ENCODE assay signal across 1 cellular context in the genomic region with DNA sequence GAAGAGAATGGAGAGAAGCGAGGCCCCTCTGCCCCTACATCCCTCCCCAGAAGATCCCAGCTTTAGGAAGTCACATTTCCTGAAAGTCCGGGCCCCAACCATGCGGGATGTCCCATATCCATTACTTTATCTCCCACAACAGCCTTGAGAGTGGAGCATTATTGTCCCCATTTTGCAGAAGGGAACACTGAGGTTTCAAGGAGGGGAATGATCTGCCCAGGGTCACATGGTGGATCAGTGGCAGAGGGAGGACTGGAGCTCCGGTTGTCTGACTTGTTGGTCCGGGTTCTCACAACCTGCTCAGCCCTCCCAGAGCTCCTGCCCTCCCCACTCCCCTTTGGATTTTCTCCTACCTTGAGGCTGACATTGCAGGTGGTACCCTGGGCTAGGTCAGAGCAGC.
TF ChIP-seq lines count a peak whose summit lies in the region.

No MANE protein-coding gene starts in this region.

TF ChIP-seq in K562, 482 proteins besides CTCF, POLR2A, EP300 and RAD21:
- TF ChIP-seq CBFA2T2 (conservative IDR thresholded peaks at IDR 0.05) = no peak
- TF ChIP-seq ADNP (tag; IDR thresholded peaks at IDR 0.05) = peak; percentile 85
- no peak for TF ChIP-seq EGR1 (conservative IDR thresholded peaks at IDR 0.05)
- no peak for TF ChIP-seq ZNF239 (CRISPR knock-in tag; IDR thresholded peaks at IDR 0.05)
- TF ChIP-seq CCNT2 (IDR thresholded peaks at IDR 0.05; ENCODE audit: borderline replicate concordance, extremely low read depth, insufficient read length, low read depth, low read length) = no peak
- TF ChIP-seq, protein P1, sequence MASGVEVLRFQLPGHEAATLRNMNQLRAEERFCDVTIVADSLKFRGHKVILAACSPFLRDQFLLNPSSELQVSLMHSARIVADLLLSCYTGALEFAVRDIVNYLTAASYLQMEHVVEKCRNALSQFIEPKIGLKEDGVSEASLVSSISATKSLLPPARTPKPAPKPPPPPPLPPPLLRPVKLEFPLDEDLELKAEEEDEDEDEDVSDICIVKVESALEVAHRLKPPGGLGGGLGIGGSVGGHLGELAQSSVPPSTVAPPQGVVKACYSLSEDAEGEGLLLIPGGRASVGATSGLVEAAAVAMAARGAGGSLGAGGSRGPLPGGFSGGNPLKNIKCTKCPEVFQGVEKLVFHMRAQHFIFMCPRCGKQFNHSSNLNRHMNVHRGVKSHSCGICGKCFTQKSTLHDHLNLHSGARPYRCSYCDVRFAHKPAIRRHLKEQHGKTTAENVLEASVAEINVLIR (CRISPR knock-in tag; IDR thresholded peaks at IDR 0.05) = no peak
- no peak for TF ChIP-seq KLF13 (tag; IDR thresholded peaks at IDR 0.05; ENCODE audit: borderline replicate concordance, low read depth)
- TF ChIP-seq CBX1 (IDR thresholded peaks at IDR 0.05; ENCODE audit: low read depth) = peak; percentile 34; the same call in 1 of the 2 replicates
- no peak for TF ChIP-seq ZBTB17 (CRISPR knock-in tag; IDR thresholded peaks at IDR 0.05)
- TF ChIP-seq, protein P2, sequence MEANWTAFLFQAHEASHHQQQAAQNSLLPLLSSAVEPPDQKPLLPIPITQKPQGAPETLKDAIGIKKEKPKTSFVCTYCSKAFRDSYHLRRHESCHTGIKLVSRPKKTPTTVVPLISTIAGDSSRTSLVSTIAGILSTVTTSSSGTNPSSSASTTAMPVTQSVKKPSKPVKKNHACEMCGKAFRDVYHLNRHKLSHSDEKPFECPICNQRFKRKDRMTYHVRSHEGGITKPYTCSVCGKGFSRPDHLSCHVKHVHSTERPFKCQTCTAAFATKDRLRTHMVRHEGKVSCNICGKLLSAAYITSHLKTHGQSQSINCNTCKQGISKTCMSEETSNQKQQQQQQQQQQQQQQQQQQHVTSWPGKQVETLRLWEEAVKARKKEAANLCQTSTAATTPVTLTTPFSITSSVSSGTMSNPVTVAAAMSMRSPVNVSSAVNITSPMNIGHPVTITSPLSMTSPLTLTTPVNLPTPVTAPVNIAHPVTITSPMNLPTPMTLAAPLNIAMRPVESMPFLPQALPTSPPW (CRISPR knock-in tag; IDR thresholded peaks at IDR 0.05) = no peak
- TF ChIP-seq, protein P3, sequence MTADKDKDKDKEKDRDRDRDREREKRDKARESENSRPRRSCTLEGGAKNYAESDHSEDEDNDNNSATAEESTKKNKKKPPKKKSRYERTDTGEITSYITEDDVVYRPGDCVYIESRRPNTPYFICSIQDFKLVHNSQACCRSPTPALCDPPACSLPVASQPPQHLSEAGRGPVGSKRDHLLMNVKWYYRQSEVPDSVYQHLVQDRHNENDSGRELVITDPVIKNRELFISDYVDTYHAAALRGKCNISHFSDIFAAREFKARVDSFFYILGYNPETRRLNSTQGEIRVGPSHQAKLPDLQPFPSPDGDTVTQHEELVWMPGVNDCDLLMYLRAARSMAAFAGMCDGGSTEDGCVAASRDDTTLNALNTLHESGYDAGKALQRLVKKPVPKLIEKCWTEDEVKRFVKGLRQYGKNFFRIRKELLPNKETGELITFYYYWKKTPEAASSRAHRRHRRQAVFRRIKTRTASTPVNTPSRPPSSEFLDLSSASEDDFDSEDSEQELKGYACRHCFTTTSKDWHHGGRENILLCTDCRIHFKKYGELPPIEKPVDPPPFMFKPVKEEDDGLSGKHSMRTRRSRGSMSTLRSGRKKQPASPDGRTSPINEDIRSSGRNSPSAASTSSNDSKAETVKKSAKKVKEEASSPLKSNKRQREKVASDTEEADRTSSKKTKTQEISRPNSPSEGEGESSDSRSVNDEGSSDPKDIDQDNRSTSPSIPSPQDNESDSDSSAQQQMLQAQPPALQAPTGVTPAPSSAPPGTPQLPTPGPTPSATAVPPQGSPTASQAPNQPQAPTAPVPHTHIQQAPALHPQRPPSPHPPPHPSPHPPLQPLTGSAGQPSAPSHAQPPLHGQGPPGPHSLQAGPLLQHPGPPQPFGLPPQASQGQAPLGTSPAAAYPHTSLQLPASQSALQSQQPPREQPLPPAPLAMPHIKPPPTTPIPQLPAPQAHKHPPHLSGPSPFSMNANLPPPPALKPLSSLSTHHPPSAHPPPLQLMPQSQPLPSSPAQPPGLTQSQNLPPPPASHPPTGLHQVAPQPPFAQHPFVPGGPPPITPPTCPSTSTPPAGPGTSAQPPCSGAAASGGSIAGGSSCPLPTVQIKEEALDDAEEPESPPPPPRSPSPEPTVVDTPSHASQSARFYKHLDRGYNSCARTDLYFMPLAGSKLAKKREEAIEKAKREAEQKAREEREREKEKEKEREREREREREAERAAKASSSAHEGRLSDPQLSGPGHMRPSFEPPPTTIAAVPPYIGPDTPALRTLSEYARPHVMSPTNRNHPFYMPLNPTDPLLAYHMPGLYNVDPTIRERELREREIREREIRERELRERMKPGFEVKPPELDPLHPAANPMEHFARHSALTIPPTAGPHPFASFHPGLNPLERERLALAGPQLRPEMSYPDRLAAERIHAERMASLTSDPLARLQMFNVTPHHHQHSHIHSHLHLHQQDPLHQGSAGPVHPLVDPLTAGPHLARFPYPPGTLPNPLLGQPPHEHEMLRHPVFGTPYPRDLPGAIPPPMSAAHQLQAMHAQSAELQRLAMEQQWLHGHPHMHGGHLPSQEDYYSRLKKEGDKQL (CRISPR knock-in tag; IDR thresholded peaks at IDR 0.05; ENCODE audit: borderline replicate concordance) = no peak
- TF ChIP-seq HMGN3 (IDR thresholded peaks at IDR 0.05; ENCODE audit: borderline replicate concordance, extremely low read depth, insufficient read length, low read depth, low read length) = no peak
- TF ChIP-seq, protein P4, sequence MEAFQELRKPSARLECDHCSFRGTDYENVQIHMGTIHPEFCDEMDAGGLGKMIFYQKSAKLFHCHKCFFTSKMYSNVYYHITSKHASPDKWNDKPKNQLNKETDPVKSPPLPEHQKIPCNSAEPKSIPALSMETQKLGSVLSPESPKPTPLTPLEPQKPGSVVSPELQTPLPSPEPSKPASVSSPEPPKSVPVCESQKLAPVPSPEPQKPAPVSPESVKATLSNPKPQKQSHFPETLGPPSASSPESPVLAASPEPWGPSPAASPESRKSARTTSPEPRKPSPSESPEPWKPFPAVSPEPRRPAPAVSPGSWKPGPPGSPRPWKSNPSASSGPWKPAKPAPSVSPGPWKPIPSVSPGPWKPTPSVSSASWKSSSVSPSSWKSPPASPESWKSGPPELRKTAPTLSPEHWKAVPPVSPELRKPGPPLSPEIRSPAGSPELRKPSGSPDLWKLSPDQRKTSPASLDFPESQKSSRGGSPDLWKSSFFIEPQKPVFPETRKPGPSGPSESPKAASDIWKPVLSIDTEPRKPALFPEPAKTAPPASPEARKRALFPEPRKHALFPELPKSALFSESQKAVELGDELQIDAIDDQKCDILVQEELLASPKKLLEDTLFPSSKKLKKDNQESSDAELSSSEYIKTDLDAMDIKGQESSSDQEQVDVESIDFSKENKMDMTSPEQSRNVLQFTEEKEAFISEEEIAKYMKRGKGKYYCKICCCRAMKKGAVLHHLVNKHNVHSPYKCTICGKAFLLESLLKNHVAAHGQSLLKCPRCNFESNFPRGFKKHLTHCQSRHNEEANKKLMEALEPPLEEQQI (IDR thresholded peaks at IDR 0.05) = no peak
- TF ChIP-seq SETDB1 (IDR thresholded peaks at IDR 0.05; ENCODE audit: low read length) = no peak
- TF ChIP-seq BHLHE40 (IDR thresholded peaks at IDR 0.05; ENCODE audit: low read length) = no peak
- 0 out of 2 replicates have a peak, but pooled peaks have one; percentile 9 for TF ChIP-seq ZFX (CRISPR knock-in tag; IDR thresholded peaks at IDR 0.05)
- peak; percentile 96 for TF ChIP-seq BCOR (IDR thresholded peaks at IDR 0.05)
- TF ChIP-seq ESRRA (IDR thresholded peaks at IDR 0.05; ENCODE audit: borderline replicate concordance, low read depth) = peak; percentile 59; the same call in 1 of the 2 replicates
- no peak for TF ChIP-seq CBFB (CRISPR knock-in tag; IDR thresholded peaks at IDR 0.05)
- TF ChIP-seq HIVEP1 (CRISPR knock-in tag; IDR thresholded peaks at IDR 0.05) = no peak
- TF ChIP-seq, protein P5, sequence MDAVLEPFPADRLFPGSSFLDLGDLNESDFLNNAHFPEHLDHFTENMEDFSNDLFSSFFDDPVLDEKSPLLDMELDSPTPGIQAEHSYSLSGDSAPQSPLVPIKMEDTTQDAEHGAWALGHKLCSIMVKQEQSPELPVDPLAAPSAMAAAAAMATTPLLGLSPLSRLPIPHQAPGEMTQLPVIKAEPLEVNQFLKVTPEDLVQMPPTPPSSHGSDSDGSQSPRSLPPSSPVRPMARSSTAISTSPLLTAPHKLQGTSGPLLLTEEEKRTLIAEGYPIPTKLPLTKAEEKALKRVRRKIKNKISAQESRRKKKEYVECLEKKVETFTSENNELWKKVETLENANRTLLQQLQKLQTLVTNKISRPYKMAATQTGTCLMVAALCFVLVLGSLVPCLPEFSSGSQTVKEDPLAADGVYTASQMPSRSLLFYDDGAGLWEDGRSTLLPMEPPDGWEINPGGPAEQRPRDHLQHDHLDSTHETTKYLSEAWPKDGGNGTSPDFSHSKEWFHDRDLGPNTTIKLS (IDR thresholded peaks at IDR 0.05; ENCODE audit: borderline replicate concordance, low read depth) = no peak
- TF ChIP-seq HDAC2 (IDR thresholded peaks at IDR 0.05) = 0 out of 2 replicates have a peak, but pooled peaks have one; percentile 54
- TF ChIP-seq NCOA6 (IDR thresholded peaks at IDR 0.05) = no peak
- TF ChIP-seq HEY1 (CRISPR knock-in tag; IDR thresholded peaks at IDR 0.05; ENCODE audit: borderline replicate concordance) = no peak
- TF ChIP-seq, protein P6, sequence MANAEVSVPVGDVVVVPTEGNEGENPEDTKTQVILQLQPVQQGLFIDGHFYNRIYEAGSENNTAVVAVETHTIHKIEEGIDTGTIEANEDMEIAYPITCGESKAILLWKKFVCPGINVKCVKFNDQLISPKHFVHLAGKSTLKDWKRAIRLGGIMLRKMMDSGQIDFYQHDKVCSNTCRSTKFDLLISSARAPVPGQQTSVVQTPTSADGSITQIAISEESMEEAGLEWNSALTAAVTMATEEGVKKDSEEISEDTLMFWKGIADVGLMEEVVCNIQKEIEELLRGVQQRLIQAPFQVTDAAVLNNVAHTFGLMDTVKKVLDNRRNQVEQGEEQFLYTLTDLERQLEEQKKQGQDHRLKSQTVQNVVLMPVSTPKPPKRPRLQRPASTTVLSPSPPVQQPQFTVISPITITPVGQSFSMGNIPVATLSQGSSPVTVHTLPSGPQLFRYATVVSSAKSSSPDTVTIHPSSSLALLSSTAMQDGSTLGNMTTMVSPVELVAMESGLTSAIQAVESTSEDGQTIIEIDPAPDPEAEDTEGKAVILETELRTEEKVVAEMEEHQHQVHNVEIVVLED (CRISPR knock-in tag; IDR thresholded peaks at IDR 0.05) = no peak
- TF ChIP-seq, protein P7, sequence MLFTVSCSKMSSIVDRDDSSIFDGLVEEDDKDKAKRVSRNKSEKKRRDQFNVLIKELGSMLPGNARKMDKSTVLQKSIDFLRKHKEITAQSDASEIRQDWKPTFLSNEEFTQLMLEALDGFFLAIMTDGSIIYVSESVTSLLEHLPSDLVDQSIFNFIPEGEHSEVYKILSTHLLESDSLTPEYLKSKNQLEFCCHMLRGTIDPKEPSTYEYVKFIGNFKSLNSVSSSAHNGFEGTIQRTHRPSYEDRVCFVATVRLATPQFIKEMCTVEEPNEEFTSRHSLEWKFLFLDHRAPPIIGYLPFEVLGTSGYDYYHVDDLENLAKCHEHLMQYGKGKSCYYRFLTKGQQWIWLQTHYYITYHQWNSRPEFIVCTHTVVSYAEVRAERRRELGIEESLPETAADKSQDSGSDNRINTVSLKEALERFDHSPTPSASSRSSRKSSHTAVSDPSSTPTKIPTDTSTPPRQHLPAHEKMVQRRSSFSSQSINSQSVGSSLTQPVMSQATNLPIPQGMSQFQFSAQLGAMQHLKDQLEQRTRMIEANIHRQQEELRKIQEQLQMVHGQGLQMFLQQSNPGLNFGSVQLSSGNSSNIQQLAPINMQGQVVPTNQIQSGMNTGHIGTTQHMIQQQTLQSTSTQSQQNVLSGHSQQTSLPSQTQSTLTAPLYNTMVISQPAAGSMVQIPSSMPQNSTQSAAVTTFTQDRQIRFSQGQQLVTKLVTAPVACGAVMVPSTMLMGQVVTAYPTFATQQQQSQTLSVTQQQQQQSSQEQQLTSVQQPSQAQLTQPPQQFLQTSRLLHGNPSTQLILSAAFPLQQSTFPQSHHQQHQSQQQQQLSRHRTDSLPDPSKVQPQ (CRISPR knock-in tag; IDR thresholded peaks at IDR 0.05; ENCODE audit: borderline replicate concordance) = no peak
- TF ChIP-seq SRSF3 (IDR thresholded peaks at IDR 0.05; ENCODE audit: insufficient read depth, low read length) = no peak
- peak in 1 of 2 experiments; percentile 76; a peak in 2 of 4 replicates for TF ChIP-seq RCOR1 (IDR thresholded peaks at IDR 0.05; ENCODE audit: borderline replicate concordance in 1 of 2, low read depth in 2 of 2, low read length in 2 of 2)
- peak; percentile 74 to 87 for TF ChIP-seq KDM1A (IDR thresholded peaks at IDR 0.05)
- peak; percentile 81; the same call in 1 of the 2 replicates for TF ChIP-seq PTBP1 (IDR thresholded peaks at IDR 0.05; ENCODE audit: low read depth, low read length)
- TF ChIP-seq, protein P8, sequence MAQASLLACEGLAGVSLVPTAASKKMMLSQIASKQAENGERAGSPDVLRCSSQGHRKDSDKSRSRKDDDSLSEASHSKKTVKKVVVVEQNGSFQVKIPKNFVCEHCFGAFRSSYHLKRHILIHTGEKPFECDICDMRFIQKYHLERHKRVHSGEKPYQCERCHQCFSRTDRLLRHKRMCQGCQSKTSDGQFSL (CRISPR knock-in tag; IDR thresholded peaks at IDR 0.05) = no peak
- TF ChIP-seq, protein P8 (tag; IDR thresholded peaks at IDR 0.05) = no peak
- no peak for TF ChIP-seq SNRNP70 (optimal IDR thresholded peaks at IDR 0.05; ENCODE audit: low read depth, low read length)
- TF ChIP-seq PCBP2 (IDR thresholded peaks at IDR 0.05; ENCODE audit: low read depth, low read length, poor library complexity, severe bottlenecking) = no peak
- TF ChIP-seq SMARCA5 (IDR thresholded peaks at IDR 0.05) = peak; percentile 84; the same call in 1 of the 2 replicates
- no peak for TF ChIP-seq ZNF431 (CRISPR knock-in tag; IDR thresholded peaks at IDR 0.05)
- TF ChIP-seq RBM25 (IDR thresholded peaks at IDR 0.05; ENCODE audit: low read depth, low read length, severe bottlenecking) = peak; percentile 96
